8 cellular contexts compared by ENCODE assay signal in the genomic region with DNA sequence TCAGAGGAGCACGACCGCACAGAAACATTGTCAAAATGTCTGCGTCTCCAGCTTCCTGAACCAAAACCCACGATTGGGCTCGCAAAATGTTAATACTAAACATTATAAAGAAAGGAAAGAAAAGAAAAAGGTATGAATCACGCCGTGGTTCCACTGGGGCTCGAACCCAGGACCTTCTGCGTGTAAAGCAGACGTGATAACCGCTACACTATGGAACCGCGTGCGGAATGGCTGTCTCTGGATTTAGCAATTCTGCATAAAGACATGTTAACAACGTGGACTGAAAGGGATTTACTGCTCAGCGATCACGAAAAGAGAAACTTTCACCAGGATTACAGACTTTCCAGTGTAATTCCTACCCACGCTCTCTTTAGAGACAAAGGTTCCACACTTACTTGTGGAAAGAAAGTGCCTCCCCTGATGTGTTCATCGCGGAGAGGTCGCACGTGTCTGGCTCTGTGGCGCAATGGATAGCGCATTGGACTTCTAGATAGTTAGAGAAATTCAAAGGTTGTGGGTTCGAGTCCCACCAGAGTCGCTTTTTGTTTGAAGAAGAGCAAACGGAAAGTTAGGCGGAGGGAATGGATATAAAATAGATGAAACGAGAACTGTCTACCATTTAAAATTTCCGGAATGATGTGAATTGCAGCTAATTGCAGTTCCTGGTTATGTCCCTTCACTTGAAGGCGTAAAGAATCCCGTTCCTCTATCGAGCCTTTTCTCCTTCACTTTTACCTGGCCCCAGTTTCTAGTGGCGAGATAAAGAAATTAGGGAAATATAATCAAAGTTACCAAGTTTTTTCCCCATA. TPM values are rescaled to one million over a fixed set of nuclear protein-coding genes. Genes with fewer than 3 reads are reported as not detected.
DNase-seq lines count a peak whose midpoint lies in the region; ATAC-seq and TF ChIP-seq lines count a peak whose summit lies in the region.

No MANE protein-coding gene starts in this region.

- no peaks in the 10 kb centered on the region for H3K36me3 ChIP-seq in colonic mucosa
- H3K36me3 ChIP-seq in left lung: no peaks in the 10 kb centered on the region

- intact Hi-C loops in colonic mucosa (cut with DNase I): no loop called here
- intact Hi-C loops in left lung (cut with DNase I): no loop called here

- peak; percentile 70 for DNase-seq in NK-92 treated with Interleukin-12 subunit alpha and Interleukin-12 subunit beta, amount 100 ng/mL, for 24 hours (lab: John Stamatoyannopoulos, UW)
- DNase-seq in NK-92 (lab: John Stamatoyannopoulos, UW; ENCODE audit: unreplicated experiment) (no peak), NCI-H510A (lab: John Stamatoyannopoulos, UW) (peak; percentile 65), colonic mucosa (peak; percentile 84), left lung (peak in 1 of 2 donors; percentile 75)
- DNase-seq in activated CD4-positive, alpha-beta T cell treated with anti-CD3 and anti-CD28 coated beads for 24 hours (ENCODE audit: low read depth in 2 of 2): peak; percentile 76 to 77
- peak; percentile 84 to 85 for DNase-seq in stimulated activated CD4-positive, alpha-beta T cell treated with anti-CD3 and anti-CD28 coated beads, Interleukin-2, amount 100 ng/mL, for 48 hours

- H3K27ac ChIP-seq in colonic mucosa: peak overlapping the region; percentile 83
- peak overlapping the region; percentile 69 to 83 for H3K27ac ChIP-seq in left lung

- TF ChIP-seq CTCF in colonic mucosa (IDR thresholded peaks at IDR 0.05) (no peak), left lung (IDR thresholded peaks at IDR 0.05) (no peak)

- H3K27me3 ChIP-seq in colonic mucosa: no peaks in the 10 kb centered on the region
- H3K27me3 ChIP-seq in left lung: peaks cover 0 to 7% of the 10 kb centered on the region in 2 donors

- ATAC-seq in HG03175 (IDR thresholded peaks at IDR 0.05; ENCODE audit: unreplicated experiment) (peak; percentile 35), left lung (peak; percentile 69)

- peak overlapping the region; percentile 59 for H3K4me3 ChIP-seq in colonic mucosa
- H3K4me3 ChIP-seq in left lung: peak overlapping the region; percentile 38 to 48

- no peaks in the 10 kb centered on the region for H3K9me3 ChIP-seq in colonic mucosa
- no peaks in the 10 kb centered on the region for H3K9me3 ChIP-seq in left lung

- H3K9ac ChIP-seq in colonic mucosa (ENCODE audit: low read depth in 2 of 2, low read length in 2 of 2): peak overlapping the region; percentile 56 to 70

- no peaks in the 10 kb centered on the region for H3K4me1 ChIP-seq in colonic mucosa
- H3K4me1 ChIP-seq in left lung: peaks cover 0 to 48% of the 10 kb centered on the region in 2 donors

RNA-seq across cellular contexts. Expression of a gene that starts 39.7 kb away (rescaled TPM):
- total RNA-seq in colonic mucosa: not detected
- total RNA-seq in left lung: not detected

RNA-seq across cellular contexts. Expression of a gene that starts 47.7 kb away (rescaled TPM):
- total RNA-seq in colonic mucosa (not detected), left lung (not detected)
